22 cellular contexts compared by ENCODE assay signal in the genomic region with DNA sequence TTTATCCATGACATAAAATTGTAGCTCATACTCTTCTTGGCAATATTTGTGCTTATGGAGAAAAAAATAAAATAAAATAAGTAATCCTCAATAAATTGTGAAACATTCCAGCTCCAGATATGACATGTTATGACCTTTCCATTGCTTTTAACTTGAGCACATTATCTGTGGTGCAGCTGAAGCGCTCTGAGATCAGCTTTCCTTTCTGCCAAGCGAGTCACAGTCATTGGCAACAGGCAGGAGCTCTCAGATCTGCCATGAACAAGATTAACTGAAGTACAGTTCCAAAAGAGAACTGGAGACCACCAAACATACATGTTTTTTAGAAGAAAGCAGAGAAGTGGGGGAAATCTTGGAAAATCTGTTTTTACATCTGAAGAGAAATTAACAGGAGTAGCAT.
"Had no signal": no experiment of that assay in that cellular context is flagged by ENCODE, and none has a peak within 500 bp of the region (broad histone marks: within the 10 kb centered on the region; RNA-seq: fewer than 3 reads in every experiment).

No MANE protein-coding gene starts in this region.

- H3K27me3 ChIP-seq: dorsolateral prefrontal cortex, esophagus squamous epithelium, left lung, sigmoid colon, testis, tibial nerve, upper lobe of right lung had no signal

- ATAC-seq: left lung; naive thymus-derived CD4-positive, alpha-beta T cell; stimulated activated naive B cell treated with anti-CD40 and anti-IgM and Interleukin-4, amounts not matched to agents 10 μg/mL and 1 μg/mL and 100 μg/mL, for 72 hours; stimulated activated naive CD8-positive, alpha-beta T cell treated with anti-CD3 and anti-CD28 coated beads, Interleukin-15, amount 100 ng/mL, for 72 hours; upper lobe of right lung had no signal

- H3K4me3 ChIP-seq: dorsolateral prefrontal cortex, esophagus squamous epithelium, left lung, prostate gland, sigmoid colon, skin epidermis, testis, tibial nerve, upper lobe of right lung had no signal

- H3K9ac ChIP-seq: parathyroid adenoma had no signal

- DNase-seq: cortex of kidney; dorsolateral prefrontal cortex; effector CD8-positive, alpha-beta T cell; esophagus squamous epithelium; foreskin fibroblast; hippocampal formation; kidney glomerular epithelial cell; left lung; naive thymus-derived CD4-positive, alpha-beta T cell; nephron progenitor cell; retina; sigmoid colon; stimulated activated CD4-positive, alpha-beta T cell treated with anti-CD3 and anti-CD28 coated beads, Interleukin-2, amount 100 ng/mL, for 24 hours; stimulated activated CD4-positive, alpha-beta T cell treated with anti-CD3 and anti-CD28 coated beads, Interleukin-4, amount 100 ng/mL, for 4 hours; stimulated activated naive B cell treated with anti-CD40 and anti-IgM and Interleukin-4, amounts not matched to agents 10 μg/mL and 1 μg/mL and 100 μg/mL, for 72 hours; stimulated activated naive CD8-positive, alpha-beta T cell treated with anti-CD3 and anti-CD28 coated beads, Interleukin-15, amount 100 ng/mL, for 72 hours; testis; upper lobe of right lung had no signal

- H3K9me3 ChIP-seq: esophagus squamous epithelium, left lung, prostate gland, sigmoid colon, testis, tibial nerve, upper lobe of right lung had no signal

- H3K36me3 ChIP-seq: esophagus squamous epithelium, left lung, prostate gland, sigmoid colon, tibial nerve, upper lobe of right lung had no signal

- H2AFZ ChIP-seq: parathyroid adenoma had no signal

- H3K79me2 ChIP-seq: parathyroid adenoma had no signal

- H3K27ac ChIP-seq: dorsolateral prefrontal cortex, esophagus squamous epithelium, left lung, parathyroid adenoma, prostate gland, sigmoid colon, skin epidermis, testis, tibial nerve, upper lobe of right lung had no signal

- H3K4me1 ChIP-seq: esophagus squamous epithelium, left lung, parathyroid adenoma, prostate gland, sigmoid colon, testis, tibial nerve, upper lobe of right lung had no signal
